ENCODE assay signal across 9 cellular contexts in the genomic region with DNA sequence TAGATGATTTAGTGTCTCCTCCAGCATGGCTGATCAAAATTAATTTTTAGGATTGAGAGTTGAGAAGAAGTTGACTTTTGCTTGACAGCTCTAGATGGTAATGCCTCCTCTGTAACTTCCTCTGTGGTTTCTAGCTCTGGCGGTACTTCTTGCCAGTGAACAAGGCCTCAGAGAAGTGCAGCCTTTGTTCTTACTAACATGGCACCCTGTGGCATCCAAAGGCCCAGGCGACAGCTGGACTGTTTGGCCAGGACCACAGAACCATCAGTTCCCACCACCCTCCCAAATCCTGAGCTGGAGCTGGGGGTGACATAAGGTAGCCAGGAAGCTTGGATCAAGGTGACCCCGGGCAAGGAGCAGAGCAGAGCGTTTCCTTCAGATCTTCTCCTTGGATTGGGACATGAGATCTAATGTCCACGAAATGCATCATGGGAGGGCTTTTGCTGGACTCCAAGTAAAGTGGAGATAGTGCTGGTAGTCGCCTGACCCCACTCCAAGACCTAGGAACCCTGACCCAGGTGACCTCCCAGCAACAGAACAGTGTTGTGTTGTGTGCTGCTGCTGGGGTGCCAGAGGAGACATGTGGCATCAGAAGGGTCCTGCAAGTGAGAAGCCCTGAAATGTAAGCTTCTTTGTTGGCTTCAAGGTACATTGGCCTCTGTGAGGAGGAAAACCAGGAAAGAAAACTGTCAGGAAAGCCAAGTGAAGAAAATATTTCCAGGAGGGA. TPM values are rescaled to one million over a fixed set of nuclear protein-coding genes. Genes with fewer than 3 reads are reported as not detected.
DNase-seq lines count a peak whose midpoint lies in the region; ATAC-seq and TF ChIP-seq lines count a peak whose summit lies in the region.
"Had no signal": no experiment of that assay in that cellular context is flagged by ENCODE, and none has a peak within 500 bp of the region (broad histone marks: within the 10 kb centered on the region; RNA-seq: fewer than 3 reads in every experiment).

No MANE protein-coding gene starts in this region.

- H3K27ac Mint-ChIP-seq in activated naive CD4-positive, alpha-beta T cell treated with anti-CD3 and anti-CD28 coated beads for 36 hours = peak overlapping the region; percentile 89

- H3K27me3 Mint-ChIP-seq in activated naive CD4-positive, alpha-beta T cell treated with anti-CD3 and anti-CD28 coated beads for 36 hours (ENCODE audit: low read depth) = no peaks in the 10 kb centered on the region

- peak; percentile 23 for DNase-seq in activated naive CD4-positive, alpha-beta T cell treated with Interleukin-2 at 50 U/mL for 16 hours
- DNase-seq in activated naive CD4-positive, alpha-beta T cell treated with anti-CD3 and anti-CD28 coated beads, Interleukin-2, amount 50 U/mL, for 16 hours = no peak
- peak; percentile 59 for DNase-seq in activated naive CD4-positive, alpha-beta T cell treated with anti-CD3 and anti-CD28 coated beads for 36 hours
- DNase-seq in tibial artery (no peak), NCI-H1417 (lab: John Stamatoyannopoulos, UW) (no peak), NCI-H1436 treated with DMSO at 0.1 percent for 48 hours (lab: John Stamatoyannopoulos, UW) (no peak), NCI-H82 treated with DMSO at 0.1 percent for 48 hours (lab: John Stamatoyannopoulos, UW; ENCODE audit: unreplicated experiment) (no peak)

- peak; percentile 51 for ATAC-seq in HG03571 (IDR thresholded peaks at IDR 0.05; ENCODE audit: unreplicated experiment)

- no peaks in the 10 kb centered on the region for H3K9me3 ChIP-seq in tibial artery

- peak overlapping the region; percentile 60 for H3K4me3 Mint-ChIP-seq in activated naive CD4-positive, alpha-beta T cell treated with anti-CD3 and anti-CD28 coated beads for 36 hours

- peaks cover 0 to 22% (median under 1%) of the 10 kb centered on the region in 4 donors for H3K4me1 ChIP-seq in tibial artery

- H3K4me1 Mint-ChIP-seq in activated naive CD4-positive, alpha-beta T cell treated with anti-CD3 and anti-CD28 coated beads for 36 hours (ENCODE audit: low read depth) = peaks cover 67% of the 10 kb centered on the region

- no peak for TF ChIP-seq CTCF in tibial artery (IDR thresholded peaks at IDR 0.05)

- CTCF ChIA-PET in activated naive CD4-positive, alpha-beta T cell treated with anti-CD3 and anti-CD28 coated beads for 36 hours (lab: Charles Lee) = interaction anchor here (0.6 to 2.0 kb wide), 3 partner anchors 54 to 259 kb away, joined by 3 to 4 read pairs (median 4); no protein-coding TSS in a partner anchor

- no peaks in the 10 kb centered on the region for H3K27me3 ChIP-seq in tibial artery

- intact Hi-C loops in activated naive CD4-positive, alpha-beta T cell treated with anti-CD3 and anti-CD28 coated beads for 36 hours (cut with micrococcal nuclease) = loop anchor here (1.0 to 10.0 kb wide), 3 partner anchors 7 to 1855 kb away; a partner anchor contains a TSS
- intact Hi-C loops in tibial artery (cut with DNase I; ENCODE audit: low total_unique reads) = no loop called here

- H3K4me3 ChIP-seq in tibial artery = no peak overlapping the region

- H3K9me3 Mint-ChIP-seq in activated naive CD4-positive, alpha-beta T cell treated with anti-CD3 and anti-CD28 coated beads for 36 hours = no peaks in the 10 kb centered on the region

- H3K36me3 Mint-ChIP-seq in activated naive CD4-positive, alpha-beta T cell treated with anti-CD3 and anti-CD28 coated beads for 36 hours (ENCODE audit: low read depth) = peaks cover 7% of the 10 kb centered on the region

- H3K27ac ChIP-seq in tibial artery = peak overlapping the region; percentile 9 to 24
- H3K27ac ChIP-seq: C4-2B had no signal

- H3K36me3 ChIP-seq in tibial artery = no peaks in the 10 kb centered on the region

RNA-seq across cellular contexts. Expression of a gene that starts 41.8 kb away (rescaled TPM):
- 10 to 100 TPM; 29.4 to 30.9 TPM for total RNA-seq in activated naive CD4-positive, alpha-beta T cell treated with anti-CD3 and anti-CD28 coated beads for 36 hours

Comparison
In these comparisons a context has a peak if more than half of its experiments do, and no peak if none do; other contexts are left out.
1. DNase-seq: peak in activated naive CD4-positive, alpha-beta T cell treated with Interleukin-2 at 50 U/mL for 16 hours (single experiment) and activated naive CD4-positive, alpha-beta T cell treated with anti-CD3 and anti-CD28 coated beads for 36 hours (single experiment); none in activated naive CD4-positive, alpha-beta T cell treated with anti-CD3 and anti-CD28 coated beads, Interleukin-2, amount 50 U/mL, for 16 hours (single experiment), tibial artery (0 of 2), NCI-H1417 (0 of 3), NCI-H1436 treated with DMSO at 0.1 percent for 48 hours (single experiment) and NCI-H82 treated with DMSO at 0.1 percent for 48 hours (single experiment).